1 cellular context compared by ENCODE assay signal in the genomic region with DNA sequence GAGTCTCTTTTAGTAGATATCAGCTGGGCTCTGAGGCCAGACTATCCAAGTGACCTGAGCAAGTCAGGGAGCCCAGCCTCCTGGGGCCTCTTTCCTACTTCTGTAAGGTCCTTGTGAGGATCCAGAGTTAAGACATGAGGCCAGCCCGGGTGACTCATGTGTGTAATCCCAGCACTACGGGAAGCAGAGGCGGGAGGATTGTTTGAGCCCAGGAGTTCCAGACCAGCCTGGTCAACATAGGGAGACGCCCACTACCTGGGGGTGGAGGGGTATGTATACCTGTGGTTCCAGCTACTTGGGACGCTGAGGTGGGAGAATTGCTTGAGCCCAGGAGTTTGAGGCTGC.
TF ChIP-seq lines count a peak whose summit lies in the region.

No MANE protein-coding gene starts in this region.

TF ChIP-seq in H1, 55 proteins besides CTCF, POLR2A, EP300 and RAD21:
- TF ChIP-seq TAF7 (optimal IDR thresholded peaks at IDR 0.05; ENCODE audit: borderline replicate concordance, low read depth, low read length) (no peak), POLR2AphosphoS5 (IDR thresholded peaks at IDR 0.05; ENCODE audit: low read depth, low read length) (no peak; the same call in 1 of the 2 replicates)
TF ChIP-seq in H1: peak in this region for 0.
